ENCODE assay signal across 8 cellular contexts in the genomic region with DNA sequence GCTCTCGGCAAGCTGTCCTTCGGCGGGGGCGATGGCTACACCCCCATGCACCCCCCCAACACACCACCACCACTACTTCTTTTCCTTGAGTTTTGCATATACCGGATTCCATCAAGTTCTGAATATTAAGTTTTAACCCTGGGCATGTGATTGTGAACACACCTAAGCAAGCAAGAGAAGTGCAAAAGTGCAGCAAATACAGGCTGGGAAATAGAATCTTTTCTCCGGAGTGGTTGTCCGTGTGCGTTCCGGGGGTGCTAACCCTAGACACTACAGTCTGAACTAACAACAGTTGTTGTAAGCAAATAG. TPM values are rescaled to one million over a fixed set of nuclear protein-coding genes. Genes with fewer than 3 reads are reported as not detected.
DNase-seq lines count a peak whose midpoint lies in the region; ATAC-seq and TF ChIP-seq lines count a peak whose summit lies in the region.

No MANE protein-coding gene starts in this region.

- peak overlapping the region; percentile 90 for H3K27ac ChIP-seq in ACC112 (ENCODE audit: low read depth, low read length)
- H3K27ac ChIP-seq in HUES64 (ENCODE audit: low read depth, low read length) = no peak overlapping the region
- peak overlapping the region in 11 of 59 donors; percentile 46 to 83 (median 70) for H3K27ac ChIP-seq in dorsolateral prefrontal cortex

- peak overlapping the region in 7 of 8 donors; percentile 29 to 85 (median 62) for H3K4me3 Mint-ChIP-seq in naive B cell

- WGBS in HUES64 = 6% methylated on average over 9 of the region's 9 CpGs

- no peaks in the 10 kb centered on the region for H3K9me3 ChIP-seq in HUES64 (ENCODE audit: insufficient read depth, low read depth, low read length)

- no peaks in the 10 kb centered on the region for H3K36me3 Mint-ChIP-seq in naive B cell

- H3K4me3 ChIP-seq in ACC112 (ENCODE audit: low read depth, low read length) (peak overlapping the region; percentile 79), HUES64 (ENCODE audit: low read length) (peak overlapping the region; percentile 71), dorsolateral prefrontal cortex (peak overlapping the region; percentile 30 to 79 (median 66))

- H3K4me1 Mint-ChIP-seq in naive B cell = peaks cover 0 to 10% (median 4%) of the 10 kb centered on the region in 3 donors

- peaks cover 60% of the 10 kb centered on the region for H3K79me2 ChIP-seq in ACC112 (ENCODE audit: control insufficient read depth, insufficient read depth, low read length, unreplicated experiment)

- intact Hi-C loops in dorsolateral prefrontal cortex (cut with DNase I) = loop anchor here (5.0 to 10.0 kb wide), 3 partner anchors 126 to 186 kb away; partner anchors contain the start of gene ME3 (in 2 of the 2)

- no peak for DNase-seq in dorsolateral prefrontal cortex
- DNase-seq in naive B cell = no peak
- no peak for DNase-seq in Kasumi-1 (lab: John Stamatoyannopoulos, UW)
- DNase-seq in NK-92 treated with Interleukin-12 subunit alpha and Interleukin-12 subunit beta, amount 100 ng/mL, for 24 hours (lab: John Stamatoyannopoulos, UW) = no peak

- H3K4me1 ChIP-seq in ACC112 (ENCODE audit: control insufficient read depth, insufficient read depth, low read length, unreplicated experiment) (peaks cover 40% of the 10 kb centered on the region), HUES64 (ENCODE audit: insufficient read depth, low read length) (peaks cover 44% of the 10 kb centered on the region)

- no peak overlapping the region for H2AFZ ChIP-seq in ACC112 (ENCODE audit: low read length, unreplicated experiment)

- H3K36me3 ChIP-seq in ACC112 (ENCODE audit: insufficient read depth, low read length) (no peaks in the 10 kb centered on the region), HUES64 (ENCODE audit: insufficient read depth, low read length) (no peaks in the 10 kb centered on the region)

- peak overlapping the region; percentile 81 for H3K9ac ChIP-seq in HUES64 (ENCODE audit: low read depth, low read length)

- TF ChIP-seq CTCF in dorsolateral prefrontal cortex (IDR thresholded peaks at IDR 0.05 in 54 of 56, conservative IDR thresholded peaks at IDR 0.05 in 2 of 56; ENCODE audit: low read depth in 1 of 56, partially characterized antibody in 56 of 56) = no peak

- peaks cover 51 to 63% (median 52%) of the 10 kb centered on the region in 3 donors for H3K27me3 Mint-ChIP-seq in naive B cell

- H3K27me3 ChIP-seq in ACC112 (ENCODE audit: insufficient read depth, low read length) = no peaks in the 10 kb centered on the region
- peaks cover 35% of the 10 kb centered on the region for H3K27me3 ChIP-seq in HUES64 (ENCODE audit: insufficient read depth, low read length)
- peaks cover 0 to 34% (median 0%) of the 10 kb centered on the region in 45 donors for H3K27me3 ChIP-seq in dorsolateral prefrontal cortex

- no peak for ATAC-seq in naive B cell (ENCODE audit: low read depth in 2 of 2)
- no peak for ATAC-seq in HG03354 (IDR thresholded peaks at IDR 0.05; ENCODE audit: poor library complexity, severe bottlenecking, unreplicated experiment)
- no peak for ATAC-seq in HG03175 (IDR thresholded peaks at IDR 0.05; ENCODE audit: unreplicated experiment)

- H3K9me3 Mint-ChIP-seq in naive B cell = no peaks in the 10 kb centered on the region

- no peak overlapping the region for H3K27ac Mint-ChIP-seq in naive B cell

RNA-seq across cellular contexts. Expression of gene PRSS23, which starts 0.6 kb away (rescaled TPM):
- polyA plus RNA-seq in HUES64 (2013, experiment 1 of 2) = 11.9 TPM
- 11.9 TPM for polyA plus RNA-seq in HUES64 (2013, experiment 2 of 2)
- 10 to 100 TPM in 93 of 120 experiments, 1 to 10 TPM in 27; 5.7 to 31.6 (median 13.1) TPM for total RNA-seq in dorsolateral prefrontal cortex
- under 1 TPM in 3 of 6 donors, not detected in 3; 0.07 to 0.17 (median 0.09) TPM for polyA plus RNA-seq in naive B cell (ENCODE audit: low read depth in 6 of 6)
